Comparison of ENCODE assay signal across 15 cellular contexts in the genomic region with DNA sequence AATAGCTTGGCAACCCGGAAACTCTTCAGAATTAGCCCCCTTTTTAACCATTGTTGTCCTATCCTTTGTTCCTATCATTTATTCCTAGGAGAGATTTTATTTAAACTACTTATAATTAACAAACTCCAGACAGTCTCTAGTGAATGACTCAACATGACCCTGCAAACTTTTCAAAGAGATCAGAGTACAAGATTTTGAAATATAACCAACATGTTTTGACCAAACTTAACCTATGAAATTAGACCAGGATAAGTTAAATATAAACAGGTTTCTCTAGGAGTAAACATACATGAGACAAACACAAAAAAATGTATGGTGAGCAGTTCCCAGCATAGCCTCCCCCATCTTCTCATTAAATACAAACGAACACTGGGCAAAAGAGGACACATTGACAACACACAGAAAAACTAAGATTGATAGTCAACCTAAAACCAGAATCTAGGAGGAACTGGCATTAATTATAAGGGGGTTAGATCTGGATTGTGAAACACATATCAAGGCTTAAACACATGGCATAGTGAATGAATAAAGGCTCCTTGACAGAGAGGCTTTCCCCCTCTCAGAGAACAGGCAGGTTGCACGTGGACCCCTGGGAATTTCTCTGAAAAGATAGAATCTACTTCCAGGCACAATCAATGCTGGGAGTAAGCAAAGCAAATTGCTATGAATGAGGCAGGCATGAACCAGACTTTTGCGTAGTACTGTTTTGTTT.
DNase-seq lines count a peak whose midpoint lies in the region; FAIRE-seq and TF ChIP-seq lines count a peak whose summit lies in the region.
"Had no signal": no experiment of that assay in that cellular context is flagged by ENCODE, and none has a peak within 500 bp of the region (broad histone marks: within the 10 kb centered on the region; RNA-seq: fewer than 3 reads in every experiment).

No MANE protein-coding gene starts in this region.

- in situ Hi-C loops in mammary epithelial cell (cut with MboI; ENCODE audit: low sequenced_read_pairs in 2 of 2): no loop called here

- POLR2A ChIA-PET in MCF 10A (lab: Yijun Ruan, JAX): interaction anchor here (0.6 kb wide), 1 partner anchor 58 kb away, joined by 4 read pairs; no protein-coding TSS in a partner anchor

- no peak for FAIRE-seq in H54 (lab: Jason Lieb, UNC)
- FAIRE-seq: GM12878 had no signal

- H3K4me1 ChIP-seq in breast epithelium (no peaks in the 10 kb centered on the region), mammary epithelial cell (ENCODE audit: insufficient read depth, low read length) (peaks cover 14% of the 10 kb centered on the region)

- dilution Hi-C loops in mammary epithelial cell (cut with HindIII; ENCODE audit: low sequenced_read_pairs): no loop called here

- BruUV-seq in MCF 10A (replicated peaks; lab: Mats Ljungman, UMichigan): no TSS peak
- TSS peak; percentile 96 for BruUV-seq in mammary epithelial cell (replicated peaks; lab: Mats Ljungman, UMichigan)

- WGBS in mammary epithelial cell (ENCODE audit: low coverage, missing lambda C conversion rate): 93% methylated on average over 4 of the region's 4 CpGs

- H3K79me2 ChIP-seq in mammary epithelial cell (ENCODE audit: insufficient read depth, low read length): no peaks in the 10 kb centered on the region

- H3K27me3 Mint-ChIP-seq in MCF 10A (ENCODE audit: insufficient read depth, unreplicated experiment): no peaks in the 10 kb centered on the region
- H3K27me3 Mint-ChIP-seq: natural killer cell treated with Interleukin-12 subunit alpha and Interleukin-12 subunit beta and Interleukin-15 and Interleukin-18, amount 100 ng/mL, for 72 hours had no signal

- no peak overlapping the region for H3K4me3 Mint-ChIP-seq in MCF 10A (ENCODE audit: unreplicated experiment)
- H3K4me3 Mint-ChIP-seq: activated CD4-positive, alpha-beta T cell treated with anti-CD3 and anti-CD28 coated beads, Interleukin-2, amount 10 ng/mL, durations not matched to agents 7 days and 5 days; IgD-negative memory B cell; natural killer cell treated with Interleukin-12 subunit alpha and Interleukin-12 subunit beta and Interleukin-15 and Interleukin-18, amount 100 ng/mL, for 72 hours had no signal

- H3K27ac Mint-ChIP-seq in MCF 10A (ENCODE audit: low read depth, unreplicated experiment): peak overlapping the region; percentile 41
- H3K27ac Mint-ChIP-seq: activated CD4-positive, alpha-beta T cell treated with anti-CD3 and anti-CD28 coated beads, Interleukin-2, amount 10 ng/mL, durations not matched to agents 7 days and 5 days; IgD-negative memory B cell; natural killer cell treated with Interleukin-12 subunit alpha and Interleukin-12 subunit beta and Interleukin-15 and Interleukin-18, amount 100 ng/mL, for 72 hours had no signal

- H3K27ac ChIP-seq in breast epithelium (peak overlapping the region in 1 of 2 donors; percentile 20), mammary epithelial cell (ENCODE audit: insufficient read depth, low read depth, low read length) (peak overlapping the region; percentile 86)

- H3K9me3 Mint-ChIP-seq in MCF 10A (ENCODE audit: unreplicated experiment): peaks cover 15% of the 10 kb centered on the region
- H3K9me3 Mint-ChIP-seq: activated CD4-positive, alpha-beta T cell treated with anti-CD3 and anti-CD28 coated beads, Interleukin-2, amount 10 ng/mL, durations not matched to agents 7 days and 5 days; IgD-negative memory B cell had no signal

- H3K4me1 Mint-ChIP-seq in MCF 10A (ENCODE audit: insufficient read depth, unreplicated experiment): peaks cover 16% of the 10 kb centered on the region
- H3K4me1 Mint-ChIP-seq: activated CD4-positive, alpha-beta T cell treated with anti-CD3 and anti-CD28 coated beads, Interleukin-2, amount 10 ng/mL, durations not matched to agents 7 days and 5 days; IgD-negative memory B cell had no signal

- no peaks in the 10 kb centered on the region for H3K36me3 ChIP-seq in breast epithelium
- H3K36me3 ChIP-seq in mammary epithelial cell (ENCODE audit: insufficient read depth, low read length): no peaks in the 10 kb centered on the region

- intact Hi-C loops in MCF 10A (cut with micrococcal nuclease): no loop called here
- intact Hi-C loops in breast epithelium (cut with DNase I; ENCODE audit: low total_unique reads): no loop called here
- intact Hi-C loops in mammary epithelial cell (cut with micrococcal nuclease): loop anchor here (10.0 kb wide), 1 partner anchor 279 kb away; the partner anchor contains the start of gene IRS1

- H3K9me3 ChIP-seq in breast epithelium (no peaks in the 10 kb centered on the region), mammary epithelial cell (replicated peaks; ENCODE audit: insufficient read depth, low read length) (no peaks in the 10 kb centered on the region)

- H3K27me3 ChIP-seq in breast epithelium (no peaks in the 10 kb centered on the region), mammary epithelial cell (ENCODE audit: insufficient read depth, low read length) (no peaks in the 10 kb centered on the region)

- no peak overlapping the region for H2AFZ ChIP-seq in mammary epithelial cell (ENCODE audit: low read depth, low read length)

- H3K36me3 Mint-ChIP-seq in MCF 10A (ENCODE audit: insufficient read depth, unreplicated experiment): no peaks in the 10 kb centered on the region
- H3K36me3 Mint-ChIP-seq: IgD-negative memory B cell; natural killer cell treated with Interleukin-12 subunit alpha and Interleukin-12 subunit beta and Interleukin-15 and Interleukin-18, amount 100 ng/mL, for 72 hours had no signal

- CTCF ChIA-PET in MCF 10A (lab: Yijun Ruan, JAX): no interaction called here
- CTCF ChIA-PET in mammary epithelial cell (lab: Charles Lee; ENCODE audit: low non-redundant PET): no interaction called here

- no peak overlapping the region for H3K4me3 ChIP-seq in breast epithelium
- H3K4me3 ChIP-seq in mammary epithelial cell (replicated peaks in 1 of 3; ENCODE audit: insufficient read depth in 1 of 3, low read depth in 2 of 3, low read length in 3 of 3): no peak overlapping the region
- H3K4me3 ChIP-seq: GM12878 had no signal

- no peak overlapping the region for H3K9ac ChIP-seq in mammary epithelial cell (ENCODE audit: insufficient read depth, low read length)

- TF ChIP-seq POLR2A in breast epithelium (IDR thresholded peaks at IDR 0.05): no peak
- TF ChIP-seq POLR2A in H54 (IDR thresholded peaks at IDR 0.05; ENCODE audit: low read depth, low read length): no peak

- peak overlapping the region; percentile 49 for H3K4me2 ChIP-seq in mammary epithelial cell (ENCODE audit: insufficient read depth, low read depth, low read length)

- TF ChIP-seq CTCF in MCF 10A (IDR thresholded peaks at IDR 0.05; ENCODE audit: unreplicated experiment): no peak
- TF ChIP-seq CTCF in breast epithelium (IDR thresholded peaks at IDR 0.05): no peak
- TF ChIP-seq CTCF in mammary epithelial cell (conservative IDR thresholded peaks at IDR 0.05 in 1 of 2, IDR thresholded peaks at IDR 0.05 in 1 of 2; ENCODE audit: extremely low read depth in 1 of 2, insufficient read depth in 1 of 2, low read depth in 1 of 2, low read length in 2 of 2): no peak

- peak; percentile 21 for DNase-seq in MCF 10A (ENCODE audit: unreplicated experiment)
- no peak for DNase-seq in breast epithelium (ENCODE audit: low spot score in 2 of 2)
- peak; percentile 40 for DNase-seq in mammary epithelial cell
- DNase-seq in kidney tubule cell (ENCODE audit: low spot score): peak; percentile 5
- DNase-seq in COLO829 (ENCODE audit: low spot score): no peak
- DNase-seq in H54 (ENCODE audit: insufficient read length, low spot score): no peak
- no peak for DNase-seq in activated effector memory CD4-positive, alpha-beta T cell treated with anti-CD3 and anti-CD28 coated beads, Interleukin-2, amount 50 U/mL, for 16 hours
- DNase-seq in activated T-cell treated with anti-CD3 and anti-CD28 coated beads, Interleukin-2, amount 50 U/mL, for 48 hours: no peak
- DNase-seq: activated CD4-positive, alpha-beta T cell treated with anti-CD3 and anti-CD28 coated beads, Interleukin-2, amount 10 ng/mL, durations not matched to agents 7 days and 5 days; aorta; NCI-H69; T-helper 9 cell had no signal

- H4K20me1 ChIP-seq in mammary epithelial cell (ENCODE audit: insufficient read depth, low read length): no peaks in the 10 kb centered on the region

Comparison
In these comparisons a context has a peak if more than half of its experiments do, and no peak if none do; other contexts are left out.
1. DNase-seq: peak in MCF 10A (single experiment), mammary epithelial cell (single experiment) and kidney tubule cell (single experiment); none in breast epithelium (0 of 2), COLO829 (single experiment), H54 (single experiment), activated effector memory CD4-positive, alpha-beta T cell treated with anti-CD3 and anti-CD28 coated beads, Interleukin-2, amount 50 U/mL, for 16 hours (single experiment) and activated T-cell treated with anti-CD3 and anti-CD28 coated beads, Interleukin-2, amount 50 U/mL, for 48 hours (0 of 2).